ENCODE assay signal across 19 cellular contexts in genomic region chr3:64276131-64276530, GRCh38. TPM values are rescaled to one million over a fixed set of nuclear protein-coding genes. Genes with fewer than 3 reads are reported as not detected.
"Had no signal": no experiment of that assay in that cellular context is flagged by ENCODE, and none has a peak within 500 bp of the region (broad histone marks: within the 10 kb centered on the region; RNA-seq: fewer than 3 reads in every experiment).

No MANE protein-coding gene starts in this region.

- H3K9me3 ChIP-seq: esophagus squamous epithelium, left ventricle myocardium inferior, spleen, testis, transverse colon had no signal

- H3K27me3 ChIP-seq: esophagus squamous epithelium, spleen, testis, transverse colon had no signal

- ATAC-seq: left cardiac atrium; naive thymus-derived CD4-positive, alpha-beta T cell; sciatic nerve; stimulated activated memory B cell treated with anti-CD40 and anti-IgM and Interleukin-4, amounts not matched to agents 10 μg/mL and 1 μg/mL and 100 μg/mL, for 72 hours had no signal

- DNase-seq: effector memory CD4-positive, alpha-beta T cell; esophagus squamous epithelium; foreskin fibroblast; immature natural killer cell; kidney; left cardiac atrium; left ventricle myocardium inferior; naive thymus-derived CD4-positive, alpha-beta T cell; posterior cingulate gyrus; spleen; stimulated activated CD4-positive, alpha-beta T cell treated with anti-CD3 and anti-CD28 coated beads, Interleukin-15, amount 100 ng/mL, for 24 hours; stimulated activated CD4-positive, alpha-beta T cell treated with anti-CD3 and anti-CD28 coated beads, Interleukin-1b, Interleukin-23, amount 100 ng/mL, for 48 hours; stimulated activated CD4-positive, alpha-beta T cell treated with anti-CD3 and anti-CD28 coated beads, Interleukin-4, amount 100 ng/mL, for 24 hours; testis; transverse colon had no signal

- FAIRE-seq: endometrium, kidney had no signal

- H3K36me3 ChIP-seq: esophagus squamous epithelium, left ventricle myocardium inferior, spleen, transverse colon had no signal

- H3K27ac ChIP-seq: esophagus squamous epithelium, left ventricle myocardium inferior, spleen, testis, transverse colon had no signal

- H3K4me1 ChIP-seq: esophagus squamous epithelium, left ventricle myocardium inferior, spleen, testis, transverse colon had no signal

- H3K4me3 ChIP-seq: esophagus squamous epithelium, left ventricle myocardium inferior, lung, spleen, testis, transverse colon had no signal

RNA-seq across cellular contexts. Expression of gene PRICKLE2, which starts 50.9 kb away (rescaled TPM):
- polyA plus RNA-seq: naive thymus-derived CD4-positive, alpha-beta T cell had no signal
